19 cellular contexts compared by ENCODE assay signal in the genomic region with DNA sequence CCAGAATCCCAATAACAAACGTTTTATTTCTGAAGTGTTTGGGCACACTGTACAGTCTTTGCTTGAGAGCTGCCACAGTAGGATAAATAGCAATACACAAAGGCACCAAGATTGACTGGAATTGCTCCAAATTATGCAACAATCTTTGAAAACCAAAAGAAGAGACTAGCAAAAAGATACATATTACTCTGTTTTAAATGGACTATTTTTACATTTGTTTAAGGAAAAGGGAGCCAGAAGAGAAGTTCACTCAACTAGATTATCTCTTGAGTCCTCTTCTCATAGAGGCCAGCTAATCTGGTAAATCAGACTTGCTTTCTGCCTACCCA.
"Had no signal": no experiment of that assay in that cellular context is flagged by ENCODE, and none has a peak within 500 bp of the region (broad histone marks: within the 10 kb centered on the region; RNA-seq: fewer than 3 reads in every experiment).

No MANE protein-coding gene starts in this region.

- H3K36me3 ChIP-seq: suprapubic skin had no signal

- H3K4me1 Mint-ChIP-seq: endodermal cell had no signal

- H3K27me3 ChIP-seq: suprapubic skin had no signal

- FAIRE-seq: small intestine had no signal

- H3K4me3 ChIP-seq: mucosa of descending colon, suprapubic skin had no signal

- H3K9me3 Mint-ChIP-seq: activated naive CD8-positive, alpha-beta T cell treated with anti-CD3 and anti-CD28 coated beads for 36 hours; endodermal cell had no signal

- DNase-seq: activated CD4-positive, alpha-beta T cell treated with anti-CD3 and anti-CD28 coated beads, Interleukin-2, amount 10 ng/mL, durations not matched to agents 24 days and 14 days; activated CD4-positive, CD25-positive, alpha-beta regulatory T cell; activated CD8-positive, alpha-beta memory T cell treated with anti-CD3 and anti-CD28 coated beads for 24 hours; activated naive CD8-positive, alpha-beta T cell treated with anti-CD3 and anti-CD28 coated beads for 36 hours; anterior cingulate cortex; dermis blood vessel endothelial cell; endodermal cell; erythroblast; mammary epithelial cell; mucosa of descending colon; naive thymus-derived CD4-positive, alpha-beta T cell; small intestine; stimulated activated CD4-positive, alpha-beta T cell treated with anti-CD3 and anti-CD28 coated beads, Interleukin-4, amount 100 ng/mL, for 4 hours; stimulated activated CD8-positive, alpha-beta memory T cell treated with anti-CD3 and anti-CD28 coated beads, Interleukin-4, amount 100 ng/mL, for 48 hours; stimulated activated naive CD8-positive, alpha-beta T cell treated with anti-CD3 and anti-CD28 coated beads, Interleukin-15, Interleukin-2, amounts not matched to agents 100 U/mL and 50 U/mL, for 24 hours had no signal

- H3K4me1 ChIP-seq: suprapubic skin had no signal

- H3K27ac ChIP-seq: suprapubic skin had no signal

- H3K27ac Mint-ChIP-seq: activated CD4-positive, alpha-beta T cell treated with anti-CD3 and anti-CD28 coated beads, Interleukin-2, amount 10 ng/mL, durations not matched to agents 24 days and 14 days; activated naive CD8-positive, alpha-beta T cell treated with anti-CD3 and anti-CD28 coated beads for 36 hours; activated T-helper 1 cell treated with anti-CD3 and anti-CD28 coated beads, Interleukin-12 subunit alpha, Interleukin-12 subunit beta, Interleukin-2, Interleukin-4 antibody, amounts not matched to agents 30 ng/mL and 10 ng/mL and 1 ng/mL, durations not matched to agents 14 hours and 24 hours and 36 hours; endodermal cell; naive thymus-derived CD4-positive, alpha-beta T cell; T-helper 2 cell treated with Interferon-gamma antibody and Interleukin-4, amounts not matched to agents 5 μg/mL and 100 μg/mL, for 36 hours; type B pancreatic cell had no signal

- H3K36me3 Mint-ChIP-seq: activated naive CD8-positive, alpha-beta T cell treated with anti-CD3 and anti-CD28 coated beads for 36 hours; type B pancreatic cell had no signal

- H3K9me3 ChIP-seq: mucosa of descending colon, suprapubic skin had no signal

- ATAC-seq: mucosa of descending colon; naive thymus-derived CD4-positive, alpha-beta T cell; stimulated activated naive CD8-positive, alpha-beta T cell treated with anti-CD3 and anti-CD28 coated beads, Interleukin-15, Interleukin-2, amounts not matched to agents 100 U/mL and 50 U/mL, for 24 hours had no signal

- H3K4me3 Mint-ChIP-seq: activated CD4-positive, alpha-beta T cell treated with anti-CD3 and anti-CD28 coated beads, Interleukin-2, amount 10 ng/mL, durations not matched to agents 24 days and 14 days; activated naive CD8-positive, alpha-beta T cell treated with anti-CD3 and anti-CD28 coated beads for 36 hours; activated T-helper 1 cell treated with anti-CD3 and anti-CD28 coated beads, Interleukin-12 subunit alpha, Interleukin-12 subunit beta, Interleukin-2, Interleukin-4 antibody, amounts not matched to agents 30 ng/mL and 10 ng/mL and 1 ng/mL, durations not matched to agents 14 hours and 24 hours and 36 hours; endodermal cell; naive thymus-derived CD4-positive, alpha-beta T cell; T-helper 2 cell treated with Interferon-gamma antibody and Interleukin-4, amounts not matched to agents 5 μg/mL and 100 μg/mL, for 36 hours; type B pancreatic cell had no signal

- H3K27me3 Mint-ChIP-seq: activated naive CD8-positive, alpha-beta T cell treated with anti-CD3 and anti-CD28 coated beads for 36 hours had no signal
